ENCODE assay signal across 18 cellular contexts in genomic region chr16:8717892-8718400, GRCh38. TPM values are rescaled to one million over a fixed set of nuclear protein-coding genes. Genes with fewer than 3 reads are reported as not detected.
DNase-seq lines count a peak whose midpoint lies in the region; ATAC-seq and TF ChIP-seq lines count a peak whose summit lies in the region.
"Had no signal": no experiment of that assay in that cellular context is flagged by ENCODE, and none has a peak within 500 bp of the region (broad histone marks: within the 10 kb centered on the region; RNA-seq: fewer than 3 reads in every experiment).

No MANE protein-coding gene starts in this region.

- intact Hi-C loops in head of caudate nucleus (cut with DNase I), result no loop called here

- DNase-seq in NCI-H82 (lab: John Stamatoyannopoulos, UW) (peak; percentile 58), NCI-H82 treated with DMSO at 0.1 percent for 48 hours (lab: John Stamatoyannopoulos, UW; ENCODE audit: unreplicated experiment) (no peak), NCI-H524 treated with DMSO at 0.1 percent for 48 hours (lab: John Stamatoyannopoulos, UW) (peak; percentile 86), glutamatergic neuron (no peak), neural progenitor cell (ENCODE audit: low spot score) (no peak), head of caudate nucleus (no peak)
- DNase-seq: AML-193; Caco-2; CD4-positive, alpha-beta T cell; GDM1; GOT3; H7; HFFc6 had no signal

- H3K4me1 ChIP-seq in neural progenitor cell, result peaks cover 23% of the 10 kb centered on the region
- H3K4me1 ChIP-seq: A549 had no signal

- peaks cover 23% of the 10 kb centered on the region for H3F3A ChIP-seq in neural progenitor cell (ENCODE audit: low read depth)

- peaks cover 6% of the 10 kb centered on the region for H3K9me3 Mint-ChIP-seq in glutamatergic neuron (ENCODE audit: unreplicated experiment)
- peaks cover 11% of the 10 kb centered on the region for H3K9me3 Mint-ChIP-seq in neural progenitor cell
- H3K9me3 Mint-ChIP-seq: CD4-positive, alpha-beta T cell had no signal

- no peak overlapping the region for H3K27ac ChIP-seq in neural progenitor cell
- H3K27ac ChIP-seq: 22Rv1, A549 had no signal

- H3K27me3 Mint-ChIP-seq in glutamatergic neuron (ENCODE audit: unreplicated experiment) (peaks cover 2% of the 10 kb centered on the region), neural progenitor cell (ENCODE audit: insufficient read depth, low read depth) (peaks cover 5% of the 10 kb centered on the region)
- H3K27me3 Mint-ChIP-seq: CD4-positive, alpha-beta T cell had no signal

- H3K36me3 Mint-ChIP-seq in glutamatergic neuron (ENCODE audit: unreplicated experiment) (no peaks in the 10 kb centered on the region), neural progenitor cell (peaks cover 7% of the 10 kb centered on the region)

- no peak for ATAC-seq in HG03025 (IDR thresholded peaks at IDR 0.05; ENCODE audit: low FRiP score, unreplicated experiment)
- ATAC-seq in GM18511 (IDR thresholded peaks at IDR 0.05; ENCODE audit: unreplicated experiment), result no peak
- ATAC-seq: A549, HCT116 had no signal

- H3K27me3 ChIP-seq in neural progenitor cell, result no peaks in the 10 kb centered on the region

- no peaks in the 10 kb centered on the region for H3K36me3 ChIP-seq in neural progenitor cell

- no peak overlapping the region for H3K4me3 ChIP-seq in neural progenitor cell
- H3K4me3 ChIP-seq: A549 had no signal

- TF ChIP-seq CTCF in glutamatergic neuron (IDR thresholded peaks at IDR 0.05; ENCODE audit: partially characterized antibody, unreplicated experiment) (no peak), neural progenitor cell (IDR thresholded peaks at IDR 0.05) (no peak)

- H3K4me3 Mint-ChIP-seq in glutamatergic neuron (ENCODE audit: unreplicated experiment) (no peak overlapping the region), neural progenitor cell (peak overlapping the region; percentile 65)
- H3K4me3 Mint-ChIP-seq: CD4-positive, alpha-beta T cell; HFFc6 had no signal

- H2AFZ ChIP-seq in neural progenitor cell (replicated peaks), result no peak overlapping the region

- H3K4me1 Mint-ChIP-seq in glutamatergic neuron (ENCODE audit: low read depth, unreplicated experiment) (peaks cover 11% of the 10 kb centered on the region), neural progenitor cell (peaks cover 32% of the 10 kb centered on the region)

- peaks cover 6% of the 10 kb centered on the region for H4K20me1 ChIP-seq in neural progenitor cell (ENCODE audit: low read depth)

- no peak overlapping the region for H3K9ac ChIP-seq in neural progenitor cell

- no peaks in the 10 kb centered on the region for H3K79me2 ChIP-seq in neural progenitor cell (ENCODE audit: low read depth)

- H3K9me3 ChIP-seq in neural progenitor cell (ENCODE audit: low read depth), result no peaks in the 10 kb centered on the region

- H3K27ac Mint-ChIP-seq in glutamatergic neuron (ENCODE audit: unreplicated experiment) (peak overlapping the region; percentile 33), neural progenitor cell (no peak overlapping the region)
- H3K27ac Mint-ChIP-seq: CD4-positive, alpha-beta T cell; HFFc6 had no signal

- no peak overlapping the region for H3K4me2 ChIP-seq in neural progenitor cell
- H3K4me2 ChIP-seq: A549 had no signal

RNA-seq across cellular contexts. Expression of gene ABAT, which starts 43.5 kb away (rescaled TPM):
- total RNA-seq in glutamatergic neuron (ENCODE audit: unreplicated experiment) (70.9 TPM), neural progenitor cell (ENCODE audit: low replicate concordance) (7.3 and 7.9 TPM in 2 replicates)

Comparison
In these comparisons a context has a peak if more than half of its experiments do, and no peak if none do; other contexts are left out.
1. DNase-seq: peak in NCI-H82 (single experiment) and NCI-H524 treated with DMSO at 0.1 percent for 48 hours (single experiment); none in NCI-H82 treated with DMSO at 0.1 percent for 48 hours (single experiment), glutamatergic neuron (single experiment), neural progenitor cell (single experiment) and head of caudate nucleus (0 of 42).